ENCODE assay signal across 9 cellular contexts in the genomic region with DNA sequence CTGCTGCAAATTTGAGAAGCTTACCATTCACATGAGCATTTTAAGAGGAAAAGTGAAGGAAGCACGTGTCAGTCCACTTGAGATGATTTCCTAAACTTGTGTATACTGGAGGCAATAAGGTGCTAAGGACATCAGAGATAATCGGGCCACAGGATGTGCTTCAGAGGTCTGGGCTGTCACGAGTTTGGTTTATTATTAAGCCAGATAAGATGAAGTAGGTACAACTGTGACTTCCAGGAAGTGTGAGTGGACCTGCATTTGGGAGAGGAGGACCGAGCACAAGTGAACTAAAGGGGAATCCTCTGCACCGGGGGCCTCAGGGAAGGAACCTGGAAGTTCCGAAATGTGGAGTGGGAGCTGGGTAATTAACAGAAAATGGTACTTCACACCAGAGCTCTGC. TPM values are rescaled to one million over a fixed set of nuclear protein-coding genes. Genes with fewer than 3 reads are reported as not detected.
DNase-seq lines count a peak whose midpoint lies in the region; ATAC-seq and TF ChIP-seq lines count a peak whose summit lies in the region.
"Had no signal": no experiment of that assay in that cellular context is flagged by ENCODE, and none has a peak within 500 bp of the region (broad histone marks: within the 10 kb centered on the region; RNA-seq: fewer than 3 reads in every experiment).

No MANE protein-coding gene starts in this region.

- TF ChIP-seq CTCF in Caco-2 (IDR thresholded peaks at IDR 0.05; ENCODE audit: insufficient read depth in 1 of 2, low read depth in 1 of 2, low read length in 1 of 2, severe bottlenecking in 1 of 2, unreplicated experiment in 1 of 2) = no peak

- H3K36me3 ChIP-seq in Caco-2 (ENCODE audit: control insufficient read depth, insufficient read depth, low read length) (no peaks in the 10 kb centered on the region), mesenchymal stem cell (ENCODE audit: control insufficient read depth in 1 of 2, insufficient read depth in 2 of 2, low read depth in 1 of 2, low read length in 2 of 2) (no peaks in the 10 kb centered on the region)

- no peak overlapping the region for H2BK12ac ChIP-seq in mesenchymal stem cell (ENCODE audit: low read length in 2 of 2)

- no peak overlapping the region for H2BK120ac ChIP-seq in mesenchymal stem cell (ENCODE audit: low read depth, low read length)

- no peaks in the 10 kb centered on the region for H3K27me3 ChIP-seq in Caco-2 (replicated peaks; ENCODE audit: control insufficient read depth, insufficient read depth, low read length)
- peaks cover 0 to 55% of the 10 kb centered on the region in 2 experiments for H3K27me3 ChIP-seq in mesenchymal stem cell (ENCODE audit: control insufficient read depth in 1 of 2, insufficient read depth in 1 of 2, low read length in 2 of 2)

- no peak overlapping the region for H3K18ac ChIP-seq in mesenchymal stem cell (ENCODE audit: low read depth in 1 of 2, low read length in 2 of 2)

- no peak overlapping the region for H4K8ac ChIP-seq in mesenchymal stem cell (ENCODE audit: low read length)

- H3K4me2 ChIP-seq in mesenchymal stem cell (ENCODE audit: low read length, poor library complexity, severe bottlenecking) = no peak overlapping the region

- no peaks in the 10 kb centered on the region; the same call in 1 of the 2 replicates for H3K9me3 ChIP-seq in Caco-2
- H3K9me3 ChIP-seq in T-helper 17 cell (ENCODE audit: control insufficient read depth, low read length, poor library complexity, severe bottlenecking) = no peaks in the 10 kb centered on the region
- H3K9me3 ChIP-seq in mesenchymal stem cell (ENCODE audit: control insufficient read depth, low read length) = peaks cover 5% of the 10 kb centered on the region

- no peak overlapping the region for H3K9ac ChIP-seq in mesenchymal stem cell (ENCODE audit: low read length)

- H3K36me3 Mint-ChIP-seq in Caco-2 (ENCODE audit: insufficient read depth, unreplicated experiment) (no peaks in the 10 kb centered on the region), T-helper 17 cell (ENCODE audit: low read depth) (no peaks in the 10 kb centered on the region)

- no TSS peak for BruUV-seq in Caco-2 (replicated peaks; lab: Mats Ljungman, UMichigan)

- H3K4me3 ChIP-seq in Caco-2 (ENCODE audit: low read depth, low read length) (peak overlapping the region; percentile 79), mesenchymal stem cell (ENCODE audit: insufficient read depth in 1 of 2, low read depth in 1 of 2, low read length in 2 of 2) (no peak overlapping the region)

- no peak overlapping the region for H3K14ac ChIP-seq in mesenchymal stem cell (ENCODE audit: low read length in 2 of 2)

- peak overlapping the region; percentile 87 for H3K4me3 Mint-ChIP-seq in Caco-2 (ENCODE audit: unreplicated experiment)
- peak overlapping the region; percentile 77 for H3K4me3 Mint-ChIP-seq in T-helper 17 cell

- peak; percentile 43 to 54 for DNase-seq in Caco-2
- DNase-seq in T-helper 17 cell = no peak
- DNase-seq in mesenchymal stem cell = peak; percentile 13
- no peak for DNase-seq in middle frontal gyrus (ENCODE audit: extremely low spot score, low spot score)
- DNase-seq in iPS-NIHi7 (ENCODE audit: extremely low spot score) = no peak
- DNase-seq in DMS 273 (lab: John Stamatoyannopoulos, UW; ENCODE audit: unreplicated experiment) = no peak
- DNase-seq in stimulated activated CD4-positive, alpha-beta T cell treated with anti-CD3 and anti-CD28 coated beads, Interleukin-2, amount 100 ng/mL, for 48 hours = no peak
- DNase-seq: stimulated activated naive CD4-positive, alpha-beta T cell had no signal

- intact Hi-C loops in Caco-2 (cut with micrococcal nuclease; ENCODE audit: unreplicated experiment) = loop anchor here (2.0 to 10.0 kb wide), 3 partner anchors 133 to 295 kb away; no protein-coding TSS in a partner anchor

- no peaks in the 10 kb centered on the region for H3K79me1 ChIP-seq in mesenchymal stem cell (replicated peaks; ENCODE audit: low read length, poor library complexity, severe bottlenecking)

- no peak overlapping the region for H4K91ac ChIP-seq in mesenchymal stem cell (ENCODE audit: low read length)

- no peak overlapping the region for H3K23ac ChIP-seq in mesenchymal stem cell (ENCODE audit: low read length in 2 of 2)

- H2AFZ ChIP-seq in mesenchymal stem cell (ENCODE audit: low read depth, low read length) = no peak overlapping the region

- H2BK5ac ChIP-seq in mesenchymal stem cell (ENCODE audit: low read depth, low read length, poor library complexity, severe bottlenecking) = no peak overlapping the region

- 41% methylated on average over 6 of the region's 6 CpGs for WGBS in mesenchymal stem cell

- no peak overlapping the region for H2BK15ac ChIP-seq in mesenchymal stem cell (ENCODE audit: low read depth, poor library complexity, severe bottlenecking)

- peaks cover 8% of the 10 kb centered on the region; the same call in 1 of the 2 replicates for H3K4me1 ChIP-seq in Caco-2
- peaks cover 17% of the 10 kb centered on the region for H3K4me1 ChIP-seq in mesenchymal stem cell (ENCODE audit: control insufficient read depth, insufficient read depth, low read depth, low read length)

- CTCF ChIA-PET in Caco-2 (lab: Charles Lee) = interaction anchor here (1.4 kb wide), 1 partner anchor 141 kb away, joined by 4 read pairs; no protein-coding TSS in a partner anchor

- no peak overlapping the region for H3K4ac ChIP-seq in mesenchymal stem cell (ENCODE audit: low read depth in 1 of 2, low read length in 2 of 2)

- H3K27ac ChIP-seq in mesenchymal stem cell (ENCODE audit: low read length, poor library complexity, severe bottlenecking) = no peak overlapping the region

- no peaks in the 10 kb centered on the region for H3K9me3 Mint-ChIP-seq in Caco-2 (ENCODE audit: unreplicated experiment)

- ATAC-seq in GM21825 (IDR thresholded peaks at IDR 0.05; ENCODE audit: unreplicated experiment) (peak; percentile 58), T-helper 17 cell (no peak)

- POLR2A ChIA-PET in Caco-2 (lab: Charles Lee) = no interaction called here

- H2AK5ac ChIP-seq in mesenchymal stem cell (ENCODE audit: low read length, severe bottlenecking) = no peak overlapping the region

- H3K4me1 Mint-ChIP-seq in Caco-2 (ENCODE audit: low read depth, unreplicated experiment) (peaks cover 17% of the 10 kb centered on the region), T-helper 17 cell (peaks cover 15% of the 10 kb centered on the region)

- no peaks in the 10 kb centered on the region for H3K27me3 Mint-ChIP-seq in Caco-2 (ENCODE audit: insufficient read depth, unreplicated experiment)
- H3K27me3 Mint-ChIP-seq in T-helper 17 cell = peaks cover 46% of the 10 kb centered on the region

- peak overlapping the region; percentile 29 for H3K27ac Mint-ChIP-seq in Caco-2 (ENCODE audit: unreplicated experiment)
- H3K27ac Mint-ChIP-seq in T-helper 17 cell = no peak overlapping the region

RNA-seq across cellular contexts. Expression of a gene that starts 1.4 kb away (rescaled TPM):
- total RNA-seq in Caco-2 (2022) = 13.4 and 14.0 TPM in 2 replicates
- total RNA-seq in T-helper 17 cell = not detected
- 1.8 TPM for polyA plus RNA-seq in mesenchymal stem cell (2013, experiment 1 of 2)
- 1.9 TPM for polyA plus RNA-seq in mesenchymal stem cell (2013, experiment 2 of 2)

Comparison
In these comparisons a context has a peak if more than half of its experiments do, and no peak if none do; other contexts are left out.
1. DNase-seq: peak in Caco-2 (2 of 2) and mesenchymal stem cell (single experiment); none in T-helper 17 cell (0 of 3), middle frontal gyrus (single experiment), iPS-NIHi7 (single experiment), DMS 273 (single experiment) and stimulated activated CD4-positive, alpha-beta T cell treated with anti-CD3 and anti-CD28 coated beads, Interleukin-2, amount 100 ng/mL, for 48 hours (0 of 2).
2. RNA of a gene that starts 1.4 kb away (total RNA-seq): 13.4 to 14.0 TPM in Caco-2; not detected in T-helper 17 cell; every median in the first group is over 10 times any median in the second.